1 cellular context compared by ENCODE assay signal in the genomic region with DNA sequence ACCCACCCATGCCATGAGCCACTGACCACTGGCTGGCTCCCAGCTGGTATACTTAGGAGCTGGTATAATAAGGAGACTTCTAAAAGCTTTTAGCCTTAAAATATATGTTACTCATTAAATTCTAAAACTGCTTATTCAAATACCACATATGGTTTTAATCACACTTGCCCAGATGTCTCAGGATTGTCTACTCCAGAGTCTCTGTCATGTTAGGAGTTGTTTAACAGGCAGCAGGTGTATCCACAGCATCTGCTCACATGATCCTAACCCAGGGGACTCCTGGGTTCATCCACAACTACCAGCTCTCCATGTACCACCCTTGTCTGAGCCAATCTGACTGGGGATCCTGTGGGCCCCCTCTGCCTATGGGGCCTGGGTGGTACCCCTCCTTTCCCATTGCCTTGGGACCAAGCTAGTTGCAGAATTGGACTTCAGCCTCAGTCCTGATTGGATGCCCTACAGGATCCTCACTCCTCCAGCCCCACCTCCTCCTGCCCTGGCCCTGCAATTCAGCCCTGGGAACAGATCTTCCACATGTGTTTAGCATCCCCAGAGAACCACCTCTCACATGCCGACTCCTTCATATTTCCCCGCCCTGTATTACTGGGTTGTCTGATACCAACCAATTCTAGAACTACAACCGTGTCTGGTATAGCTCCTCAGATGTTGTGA.
TF ChIP-seq lines count a peak whose summit lies in the region.

No MANE protein-coding gene starts in this region.

TF ChIP-seq in GM23338, 12 proteins besides CTCF, POLR2A, EP300 and RAD21 (continued from another document):
- TF ChIP-seq, protein P1, sequence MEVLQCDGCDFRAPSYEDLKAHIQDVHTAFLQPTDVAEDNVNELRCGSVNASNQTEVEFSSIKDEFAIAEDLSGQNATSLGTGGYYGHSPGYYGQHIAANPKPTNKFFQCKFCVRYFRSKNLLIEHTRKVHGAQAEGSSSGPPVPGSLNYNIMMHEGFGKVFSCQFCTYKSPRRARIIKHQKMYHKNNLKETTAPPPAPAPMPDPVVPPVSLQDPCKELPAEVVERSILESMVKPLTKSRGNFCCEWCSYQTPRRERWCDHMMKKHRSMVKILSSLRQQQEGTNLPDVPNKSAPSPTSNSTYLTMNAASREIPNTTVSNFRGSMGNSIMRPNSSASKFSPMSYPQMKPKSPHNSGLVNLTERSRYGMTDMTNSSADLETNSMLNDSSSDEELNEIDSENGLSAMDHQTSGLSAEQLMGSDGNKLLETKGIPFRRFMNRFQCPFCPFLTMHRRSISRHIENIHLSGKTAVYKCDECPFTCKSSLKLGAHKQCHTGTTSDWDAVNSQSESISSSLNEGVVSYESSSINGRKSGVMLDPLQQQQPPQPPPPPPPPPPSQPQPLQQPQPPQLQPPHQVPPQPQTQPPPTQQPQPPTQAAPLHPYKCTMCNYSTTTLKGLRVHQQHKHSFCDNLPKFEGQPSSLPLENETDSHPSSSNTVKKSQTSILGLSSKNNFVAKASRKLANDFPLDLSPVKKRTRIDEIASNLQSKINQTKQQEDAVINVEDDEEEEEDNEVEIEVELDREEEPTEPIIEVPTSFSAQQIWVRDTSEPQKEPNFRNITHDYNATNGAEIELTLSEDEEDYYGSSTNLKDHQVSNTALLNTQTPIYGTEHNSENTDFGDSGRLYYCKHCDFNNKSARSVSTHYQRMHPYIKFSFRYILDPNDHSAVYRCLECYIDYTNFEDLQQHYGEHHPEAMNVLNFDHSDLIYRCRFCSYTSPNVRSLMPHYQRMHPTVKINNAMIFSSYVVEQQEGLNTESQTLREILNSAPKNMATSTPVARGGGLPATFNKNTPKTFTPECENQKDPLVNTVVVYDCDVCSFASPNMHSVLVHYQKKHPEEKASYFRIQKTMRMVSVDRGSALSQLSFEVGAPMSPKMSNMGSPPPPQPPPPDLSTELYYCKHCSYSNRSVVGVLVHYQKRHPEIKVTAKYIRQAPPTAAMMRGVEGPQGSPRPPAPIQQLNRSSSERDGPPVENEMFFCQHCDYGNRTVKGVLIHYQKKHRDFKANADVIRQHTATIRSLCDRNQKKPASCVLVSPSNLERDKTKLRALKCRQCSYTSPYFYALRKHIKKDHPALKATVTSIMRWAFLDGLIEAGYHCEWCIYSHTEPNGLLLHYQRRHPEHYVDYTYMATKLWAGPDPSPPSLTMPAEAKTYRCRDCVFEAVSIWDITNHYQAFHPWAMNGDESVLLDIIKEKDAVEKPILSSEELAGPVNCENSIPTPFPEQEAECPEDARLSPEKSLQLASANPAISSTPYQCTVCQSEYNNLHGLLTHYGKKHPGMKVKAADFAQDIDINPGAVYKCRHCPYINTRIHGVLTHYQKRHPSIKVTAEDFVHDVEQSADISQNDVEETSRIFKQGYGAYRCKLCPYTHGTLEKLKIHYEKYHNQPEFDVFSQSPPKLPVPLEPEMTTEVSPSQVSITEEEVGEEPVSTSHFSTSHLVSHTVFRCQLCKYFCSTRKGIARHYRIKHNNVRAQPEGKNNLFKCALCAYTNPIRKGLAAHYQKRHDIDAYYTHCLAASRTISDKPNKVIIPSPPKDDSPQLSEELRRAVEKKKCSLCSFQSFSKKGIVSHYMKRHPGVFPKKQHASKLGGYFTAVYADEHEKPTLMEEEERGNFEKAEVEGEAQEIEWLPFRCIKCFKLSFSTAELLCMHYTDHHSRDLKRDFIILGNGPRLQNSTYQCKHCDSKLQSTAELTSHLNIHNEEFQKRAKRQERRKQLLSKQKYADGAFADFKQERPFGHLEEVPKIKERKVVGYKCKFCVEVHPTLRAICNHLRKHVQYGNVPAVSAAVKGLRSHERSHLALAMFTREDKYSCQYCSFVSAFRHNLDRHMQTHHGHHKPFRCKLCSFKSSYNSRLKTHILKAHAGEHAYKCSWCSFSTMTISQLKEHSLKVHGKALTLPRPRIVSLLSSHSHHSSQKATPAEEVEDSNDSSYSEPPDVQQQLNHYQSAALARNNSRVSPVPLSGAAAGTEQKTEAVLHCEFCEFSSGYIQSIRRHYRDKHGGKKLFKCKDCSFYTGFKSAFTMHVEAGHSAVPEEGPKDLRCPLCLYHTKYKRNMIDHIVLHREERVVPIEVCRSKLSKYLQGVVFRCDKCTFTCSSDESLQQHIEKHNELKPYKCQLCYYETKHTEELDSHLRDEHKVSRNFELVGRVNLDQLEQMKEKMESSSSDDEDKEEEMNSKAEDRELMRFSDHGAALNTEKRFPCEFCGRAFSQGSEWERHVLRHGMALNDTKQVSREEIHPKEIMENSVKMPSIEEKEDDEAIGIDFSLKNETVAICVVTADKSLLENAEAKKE (CRISPR knock-in tag; IDR thresholded peaks at IDR 0.05): no peak
- TF ChIP-seq JUNB (IDR thresholded peaks at IDR 0.05; ENCODE audit: unreplicated experiment): no peak
